In the genomic region with DNA sequence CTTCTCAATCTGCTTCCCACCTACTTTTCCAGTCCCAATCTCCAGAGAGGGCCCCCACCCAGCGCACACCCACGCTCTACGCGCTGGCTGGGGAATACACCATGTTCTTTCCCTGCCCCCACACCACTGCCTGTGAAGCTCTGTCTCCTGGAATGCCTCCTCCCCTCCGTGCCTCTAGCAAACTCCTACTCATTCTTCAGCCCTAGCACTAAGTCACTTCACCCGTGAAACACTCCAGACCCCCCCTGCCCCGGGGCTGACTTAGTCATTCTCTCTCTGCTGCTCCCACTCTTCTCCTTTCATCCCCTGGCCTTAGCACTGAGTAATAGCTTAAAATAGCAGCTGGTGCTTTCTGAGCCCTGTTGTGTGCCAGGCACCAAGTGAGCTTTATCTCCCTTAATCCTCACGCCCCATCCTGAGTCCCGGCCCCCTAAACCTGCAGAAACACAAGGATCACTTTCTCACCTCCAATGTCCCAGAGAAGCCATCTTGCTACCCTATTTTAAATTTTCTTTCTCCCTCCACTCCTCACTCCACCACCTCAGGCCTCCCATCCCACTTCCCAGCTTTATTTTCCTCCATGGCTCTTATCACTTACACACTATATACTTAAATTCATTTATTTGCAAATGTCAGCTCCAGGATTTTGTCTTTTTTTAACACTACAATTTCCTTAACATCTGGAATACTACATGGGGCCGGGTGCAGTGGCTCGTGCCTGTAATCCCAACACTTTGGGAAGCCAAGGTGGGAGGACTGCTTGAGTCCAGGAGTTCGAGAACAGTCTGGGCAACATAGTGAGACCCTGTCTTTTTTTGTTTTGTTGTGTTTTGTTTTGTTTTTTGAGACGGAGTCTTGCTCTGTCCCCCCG, we compare ENCODE assay signal across 8 cellular contexts. TPM values are rescaled to one million over a fixed set of nuclear protein-coding genes. Genes with fewer than 3 reads are reported as not detected.
A peak's percentile ranks its signal among the peaks of the same experiment; 100 is the strongest.
DNase-seq lines count a peak whose midpoint lies in the region; ATAC-seq and TF ChIP-seq lines count a peak whose summit lies in the region.

No MANE protein-coding gene starts in this region.

- H3K27ac ChIP-seq in SJCRH30 (no peak overlapping the region), dorsolateral prefrontal cortex (peak overlapping the region in 19 of 59 donors; percentile 1 to 67 (median 46)), stomach (peak overlapping the region; percentile 17 to 76 (median 64))

- H3K27ac Mint-ChIP-seq in T-helper 17 cell: no peak overlapping the region

- TF ChIP-seq CTCF in dorsolateral prefrontal cortex (IDR thresholded peaks at IDR 0.05 in 54 of 56, conservative IDR thresholded peaks at IDR 0.05 in 2 of 56; ENCODE audit: low read depth in 1 of 56, partially characterized antibody in 56 of 56) (no peak), stomach (IDR thresholded peaks at IDR 0.05) (no peak)

- peaks cover under 1% of the 10 kb centered on the region for H3K27me3 Mint-ChIP-seq in T-helper 17 cell

- H3K36me3 Mint-ChIP-seq in T-helper 17 cell (ENCODE audit: low read depth): no peaks in the 10 kb centered on the region

- TF ChIP-seq POLR2A in stomach (IDR thresholded peaks at IDR 0.05): no peak

- H3K4me1 Mint-ChIP-seq in T-helper 17 cell: no peaks in the 10 kb centered on the region

- no peaks in the 10 kb centered on the region for H3K36me3 ChIP-seq in SJCRH30
- H3K36me3 ChIP-seq in stomach: no peaks in the 10 kb centered on the region

- H3K9me3 ChIP-seq in SJCRH30 (replicated peaks) (no peaks in the 10 kb centered on the region), stomach (no peaks in the 10 kb centered on the region), T-helper 17 cell (ENCODE audit: control insufficient read depth, low read length, poor library complexity, severe bottlenecking) (no peaks in the 10 kb centered on the region)

- TF ChIP-seq EP300 in stomach (IDR thresholded peaks at IDR 0.05): no peak

- H3K27me3 ChIP-seq in SJCRH30 (no peaks in the 10 kb centered on the region; the same call in 1 of the 2 replicates), dorsolateral prefrontal cortex (no peaks in the 10 kb centered on the region), stomach (no peaks in the 10 kb centered on the region)

- peak; percentile 78 for DNase-seq in GM04503 (ENCODE audit: low read depth)
- peak; percentile 82 to 83 for DNase-seq in SJCRH30
- DNase-seq in dorsolateral prefrontal cortex: peak in 9 of 10 donors; percentile 10 to 87 (median 68)
- peak; percentile 87 for DNase-seq in myocyte (ENCODE audit: low read depth)
- DNase-seq in stomach: peak; percentile 41
- no peak for DNase-seq in NCI-H2171 (lab: John Stamatoyannopoulos, UW)
- no peak for DNase-seq in T-helper 17 cell

- intact Hi-C loops in dorsolateral prefrontal cortex (cut with DNase I): no loop called here
- intact Hi-C loops in stomach (cut with DNase I; ENCODE audit: low total_unique reads): no loop called here

- WGBS in stomach, 5 donors: 35 to 45% (median 44%) methylated on average over 14 of the region's 14 CpGs

- H3K4me1 ChIP-seq in SJCRH30: peaks cover 10% of the 10 kb centered on the region
- H3K4me1 ChIP-seq in stomach: peaks cover 23 to 64% (median 40%) of the 10 kb centered on the region in 4 donors

- H3K4me3 Mint-ChIP-seq in T-helper 17 cell: no peak overlapping the region

- ATAC-seq in HG03135 (IDR thresholded peaks at IDR 0.05; ENCODE audit: unreplicated experiment) (no peak), T-helper 17 cell (no peak)

- H3K4me3 ChIP-seq in SJCRH30 (no peak overlapping the region), dorsolateral prefrontal cortex (no peak overlapping the region), stomach (no peak overlapping the region)

RNA-seq across cellular contexts. Expression of gene PARD6B, which starts 6.3 kb away (rescaled TPM):
- 2.3 and 2.8 TPM in 2 replicates for total RNA-seq in SJCRH30 (2014; rRNA removed; shearing (Covaris generic))
- total RNA-seq in dorsolateral prefrontal cortex: 10 to 100 TPM in 2 of 120 experiments, 1 to 10 TPM in 118; 2.6 to 11.1 (median 5.6) TPM
- total RNA-seq in myocyte: 0.19 and 0.47 TPM in 2 replicates
- polyA plus RNA-seq in myocyte (2012): 0.08 TPM
- total RNA-seq in stomach: 10 to 100 TPM in 4 of 5 donors, 1 to 10 TPM in 1; 5.4 to 69.5 (median 22.6) TPM
- polyA plus RNA-seq in stomach: 1 to 10 TPM; 3.2 to 6.0 (median 3.7) TPM
- total RNA-seq in T-helper 17 cell: 1 to 10 TPM; 4.0 to 6.8 TPM

RNA-seq across cellular contexts. Expression of gene RIPOR3, which starts 33.7 kb away (rescaled TPM):
- total RNA-seq in SJCRH30 (2014; rRNA removed; shearing (Covaris generic)): 1.7 and 2.6 TPM in 2 replicates
- 10 to 100 TPM in 3 of 120 experiments, 1 to 10 TPM in 114, under 1 TPM in 3; 0.69 to 27.4 (median 3.9) TPM for total RNA-seq in dorsolateral prefrontal cortex
- total RNA-seq in myocyte: 0.16 and 0.47 TPM in 2 replicates
- 0.43 TPM for polyA plus RNA-seq in myocyte (2012)
- total RNA-seq in stomach: 10 to 100 TPM in 3 of 5 donors, 1 to 10 TPM in 2; 8.1 to 61.1 (median 13.4) TPM
- polyA plus RNA-seq in stomach: 1 to 10 TPM; 4.4 to 5.9 (median 5.8) TPM
- total RNA-seq in T-helper 17 cell: 1 to 10 TPM in 1 of 2 donors, not detected in 1; 2.1 TPM

Comparison
In these comparisons a context has a peak if more than half of its experiments do, and no peak if none do; other contexts are left out.
1. DNase-seq: peak in GM04503 (single experiment), SJCRH30 (2 of 2), dorsolateral prefrontal cortex (9 of 10), myocyte (single experiment) and stomach (single experiment); none in NCI-H2171 (single experiment) and T-helper 17 cell (0 of 3).